In genomic region chr17:51703364-51704341, GRCh38 we compare ENCODE assay signal across 11 cellular contexts.
DNase-seq lines count a peak whose midpoint lies in the region; ATAC-seq and TF ChIP-seq lines count a peak whose summit lies in the region.
"Had no signal": no experiment of that assay in that cellular context is flagged by ENCODE, and none has a peak within 500 bp of the region (broad histone marks: within the 10 kb centered on the region; RNA-seq: fewer than 3 reads in every experiment).

No MANE protein-coding gene starts in this region.

- POLR2A ChIA-PET in HEK293 (lab: Yijun Ruan, JAX): interaction anchor here (0.7 to 1.0 kb wide), 2 partner anchors 14 to 54 kb away, joined by 3 to 5 read pairs; no protein-coding TSS in a partner anchor

- no peaks in the 10 kb centered on the region for H3K36me3 ChIP-seq in HEK293 (ENCODE audit: control insufficient read depth in 2 of 2, insufficient read depth in 1 of 2, low read length in 2 of 2)
- no peaks in the 10 kb centered on the region for H3K36me3 ChIP-seq in body of pancreas (replicated peaks in 1 of 2; ENCODE audit: insufficient read depth in 1 of 2, low read depth in 2 of 2)
- H3K36me3 ChIP-seq: SJCRH30 had no signal

- H3K9me3 ChIP-seq in HEK293 (ENCODE audit: control insufficient read depth, insufficient read depth, low read depth, low read length) (no peaks in the 10 kb centered on the region), body of pancreas (no peaks in the 10 kb centered on the region)
- H3K9me3 ChIP-seq: SJCRH30 had no signal

- DNase-seq in body of pancreas: peak; percentile 66 to 76 (median 74)
- peak; percentile 89 for DNase-seq in left cardiac atrium
- DNase-seq in sciatic nerve (ENCODE audit: low spot score): peak; percentile 79
- DNase-seq in OCI-M2 (lab: John Stamatoyannopoulos, UW; ENCODE audit: unreplicated experiment): no peak
- DNase-seq in NCI-H1105 (lab: John Stamatoyannopoulos, UW): no peak
- no peak for DNase-seq in NCI-H2227 (lab: John Stamatoyannopoulos, UW; ENCODE audit: unreplicated experiment)
- no peak for DNase-seq in COLO668 (lab: John Stamatoyannopoulos, UW; ENCODE audit: unreplicated experiment)
- DNase-seq: activated B cell treated with CpG ODN at 0.5 μM for 24 hours; activated T-cell treated with anti-CD3 and anti-CD28 coated beads, Interleukin-2, amount 50 U/mL, for 24 hours; SJCRH30 had no signal

- ATAC-seq in body of pancreas: peak; percentile 78
- peak; percentile 82 to 94 for ATAC-seq in left cardiac atrium
- peak; percentile 87 for ATAC-seq in sciatic nerve

- TF ChIP-seq POLR2A in body of pancreas (IDR thresholded peaks at IDR 0.05): no peak

- TF ChIP-seq CTCF in HEK293 (tag by site-specific recombination; IDR thresholded peaks at IDR 0.05) (no peak), body of pancreas (IDR thresholded peaks at IDR 0.05) (no peak)

- no peak overlapping the region for H3K4me3 ChIP-seq in HEK293 (ENCODE audit: low read depth, low read length)
- H3K4me3 ChIP-seq in body of pancreas: no peak overlapping the region
- H3K4me3 ChIP-seq: SJCRH30 had no signal

- H3K27ac ChIP-seq in HEK293 (ENCODE audit: extremely low read depth, low read depth, low read length): peak overlapping the region; percentile 71
- H3K27ac ChIP-seq in body of pancreas: no peak overlapping the region
- H3K27ac ChIP-seq: SJCRH30 had no signal

- whole genome bisulfite sequencing in body of pancreas, 2 donors: 41 to 50% methylated on average over 8 of the region's 8 CpGs

- intact Hi-C loops in body of pancreas (cut with DNase I): no loop called here
- intact Hi-C loops in left cardiac atrium (cut with DNase I): no loop called here
- intact Hi-C loops in sciatic nerve (cut with DNase I): no loop called here

- CTCF ChIA-PET in HEK293 (lab: Yijun Ruan, JAX): interaction anchor here (0.9 to 1.1 kb wide), 2 partner anchors 66 to 118 kb away, joined by 3 to 4 read pairs; no protein-coding TSS in a partner anchor

- peaks cover 32% of the 10 kb centered on the region for H3K4me1 ChIP-seq in HEK293 (ENCODE audit: control insufficient read depth, insufficient read depth, low read length)
- peaks cover 18% of the 10 kb centered on the region for H3K4me1 ChIP-seq in body of pancreas
- H3K4me1 ChIP-seq: SJCRH30 had no signal

- H3K27me3 ChIP-seq in body of pancreas: no peaks in the 10 kb centered on the region
- H3K27me3 ChIP-seq: SJCRH30 had no signal

TF ChIP-seq in HEK293, 187 proteins besides CTCF, POLR2A, EP300 and RAD21 (continues in another document):
- TF ChIP-seq ZSCAN5A (tag by site-specific recombination; IDR thresholded peaks at IDR 0.05) (no peak), OSR2 (tag by site-specific recombination; IDR thresholded peaks at IDR 0.05) (peak; percentile 94), BCL11A (tag by site-specific recombination; IDR thresholded peaks at IDR 0.05; ENCODE audit: low read depth) (peak; percentile 61; the same call in 1 of the 2 replicates), ZNF776 (tag by site-specific recombination; IDR thresholded peaks at IDR 0.05; ENCODE audit: borderline replicate concordance) (no peak), ZNF514 (tag by site-specific recombination; IDR thresholded peaks at IDR 0.05) (no peak), ZSCAN23 (tag by site-specific recombination; IDR thresholded peaks at IDR 0.05) (0 out of 2 replicates have a peak, but pooled peaks have one; percentile 58), PRDM6 (tag by site-specific recombination; IDR thresholded peaks at IDR 0.05) (peak; percentile 94), ZNF792 (tag by site-specific recombination; IDR thresholded peaks at IDR 0.05) (no peak), ZNF10 (tag by site-specific recombination; IDR thresholded peaks at IDR 0.05) (peak; percentile 63), KLF9 (tag by site-specific recombination; IDR thresholded peaks at IDR 0.05; ENCODE audit: low read depth) (no peak), ZBTB17 (tag by site-specific recombination; IDR thresholded peaks at IDR 0.05) (no peak; the same call in 1 of the 2 replicates), ZBTB10 (tag by site-specific recombination; IDR thresholded peaks at IDR 0.05) (no peak), YY2 (tag by site-specific recombination; IDR thresholded peaks at IDR 0.05) (peak; percentile 71), ZNF785 (tag by site-specific recombination; IDR thresholded peaks at IDR 0.05) (no peak), YY1 (tag by site-specific recombination; IDR thresholded peaks at IDR 0.05) (no peak), ZNF121 (tag by site-specific recombination; IDR thresholded peaks at IDR 0.05) (no peak), REPIN1 (tag by site-specific recombination; IDR thresholded peaks at IDR 0.05; ENCODE audit: low read depth) (no peak), SP7 (tag by site-specific recombination; IDR thresholded peaks at IDR 0.05) (peak; percentile 69), ZNF140 (tag by site-specific recombination; IDR thresholded peaks at IDR 0.05) (no peak), ZFP41 (tag by site-specific recombination; IDR thresholded peaks at IDR 0.05; ENCODE audit: borderline replicate concordance) (no peak), ZNF223 (tag by site-specific recombination; IDR thresholded peaks at IDR 0.05) (no peak), GLIS1 (tag by site-specific recombination; IDR thresholded peaks at IDR 0.05) (peak; percentile 68), SP3 (tag by site-specific recombination; IDR thresholded peaks at IDR 0.05) (no peak; the same call in 1 of the 2 replicates), ZNF548 (tag by site-specific recombination; IDR thresholded peaks at IDR 0.05) (no peak), ZNF138 (tag by site-specific recombination; IDR thresholded peaks at IDR 0.05; ENCODE audit: borderline replicate concordance) (no peak), ZBTB6 (tag by site-specific recombination; IDR thresholded peaks at IDR 0.05) (no peak; the same call in 1 of the 2 replicates), MEIS1 (CRISPR knock-in tag; IDR thresholded peaks at IDR 0.05; ENCODE audit: borderline replicate concordance) (no peak), ZNF658 (tag by site-specific recombination; IDR thresholded peaks at IDR 0.05) (no peak)

Comparison
In these comparisons a context has a peak if more than half of its experiments do, and no peak if none do; other contexts are left out.
1. DNase-seq: peak in body of pancreas (4 of 4), left cardiac atrium (single experiment) and sciatic nerve (single experiment); none in OCI-M2 (single experiment), NCI-H1105 (single experiment), NCI-H2227 (single experiment) and COLO668 (single experiment).
2. Peak in every context shown above with its lines, with median percentiles within 50 percentile points of each other: ATAC-seq.